ENCODE assay signal across 19 cellular contexts in genomic region chr21:14358775-14359174, GRCh38.
"Had no signal": no experiment of that assay in that cellular context is flagged by ENCODE, and none has a peak within 500 bp of the region (broad histone marks: within the 10 kb centered on the region; RNA-seq: fewer than 3 reads in every experiment).

No MANE protein-coding gene starts in this region.

- H3K27ac ChIP-seq: prostate gland, right lobe of liver, upper lobe of right lung had no signal

- H3K36me3 ChIP-seq: prostate gland, right lobe of liver, upper lobe of right lung had no signal

- H3K9me3 ChIP-seq: mucosa of descending colon, prostate gland, right lobe of liver, upper lobe of right lung had no signal

- DNase-seq: activated CD4-positive, alpha-beta T cell treated with anti-CD3 and anti-CD28 coated beads, Interleukin-2, amount 50 U/mL, for 48 hours; activated CD4-positive, CD25-positive, alpha-beta regulatory T cell treated with anti-CD3 and anti-CD28 coated beads, Interleukin-2, amount 50 U/mL, for 72 hours; activated CD8-positive, alpha-beta memory T cell treated with anti-CD3 and anti-CD28 coated beads, Interleukin-2, amount 10 ng/mL, durations not matched to agents 7 days and 5 days; activated gamma-delta T cell; activated T-cell treated with anti-CD3 and anti-CD28 coated beads, Interleukin-2, amount 50 U/mL, for 48 hours; amygdala; effector CD4-positive, alpha-beta T cell; glutamatergic neuron; immature natural killer cell; left colon; mucosa of descending colon; naive thymus-derived CD8-positive, alpha-beta T cell; nucleus accumbens; right lobe of liver; stimulated activated CD4-positive, alpha-beta T cell treated with anti-CD3 and anti-CD28 coated beads, Interleukin-12 subunit alpha, Interleukin-12 subunit beta, amount 100 ng/mL, for 4 hours; stimulated activated CD4-positive, alpha-beta T cell treated with anti-CD3 and anti-CD28 coated beads, Interleukin-4, amount 100 ng/mL, for 1 hour; upper lobe of right lung had no signal

- H3K4me1 ChIP-seq: prostate gland, right lobe of liver, upper lobe of right lung had no signal

- H3K4me3 ChIP-seq: lung, mucosa of descending colon, prostate gland, right lobe of liver, upper lobe of right lung had no signal

- H3K27me3 ChIP-seq: right lobe of liver, upper lobe of right lung had no signal
